Comparison of ENCODE assay signal across 1 cellular context in genomic region chr5:160438316-160439204, GRCh38.
TF ChIP-seq lines count a peak whose summit lies in the region.

No MANE protein-coding gene starts in this region.

TF ChIP-seq in K562, 482 proteins besides CTCF, POLR2A, EP300 and RAD21:
- peak; percentile 37 for TF ChIP-seq CTCFL (IDR thresholded peaks at IDR 0.05; ENCODE audit: borderline replicate concordance, insufficient read depth, low read depth, low read length, poor library complexity, severe bottlenecking)
- TF ChIP-seq HMBOX1 (IDR thresholded peaks at IDR 0.05), result 0 out of 2 replicates have a peak, but pooled peaks have one; percentile 31
- TF ChIP-seq ZNF384 (IDR thresholded peaks at IDR 0.05; ENCODE audit: low read depth, low read length), result no peak
- TF ChIP-seq TFAP4 (CRISPR knock-in tag; IDR thresholded peaks at IDR 0.05; ENCODE audit: borderline replicate concordance), result peak; percentile 14; the same call in 1 of the 2 replicates
- TF ChIP-seq PATZ1 (CRISPR knock-in tag; IDR thresholded peaks at IDR 0.05; ENCODE audit: borderline replicate concordance), result no peak
- TF ChIP-seq SMC3 (conservative IDR thresholded peaks at IDR 0.05; ENCODE audit: insufficient read depth, low read depth, low read length), result 0 out of 2 replicates have a peak, but pooled peaks have one; percentile 33
- TF ChIP-seq DEAF1 (CRISPR knock-in tag; IDR thresholded peaks at IDR 0.05), result peak; percentile 54
- 0 out of 2 replicates have a peak, but pooled peaks have one; percentile 15 for TF ChIP-seq CTBP1 (IDR thresholded peaks at IDR 0.05; ENCODE audit: borderline replicate concordance)
- no peak for TF ChIP-seq ZNF655 (CRISPR knock-in tag; IDR thresholded peaks at IDR 0.05)
- TF ChIP-seq MAZ (CRISPR knock-in tag; conservative IDR thresholded peaks at IDR 0.05 in 1 of 2, IDR thresholded peaks at IDR 0.05 in 1 of 2), result 0 out of 4 replicates have a peak, but pooled peaks of 1 of the 2 experiments have one; percentile 15
- TF ChIP-seq ZNF280B (CRISPR knock-in tag; IDR thresholded peaks at IDR 0.05), result no peak
- no peak for TF ChIP-seq MTA2 (IDR thresholded peaks at IDR 0.05; ENCODE audit: low read depth)
- peak; percentile 29; the same call in 1 of the 2 replicates for TF ChIP-seq SPI1 (IDR thresholded peaks at IDR 0.05; ENCODE audit: borderline replicate concordance, low read depth, low read length)
